8 cellular contexts compared by ENCODE assay signal in genomic region chr2:164896634-164897033, GRCh38. TPM values are rescaled to one million over a fixed set of nuclear protein-coding genes. Genes with fewer than 3 reads are reported as not detected.
DNase-seq lines count a peak whose midpoint lies in the region; ATAC-seq and TF ChIP-seq lines count a peak whose summit lies in the region.

No MANE protein-coding gene starts in this region.

- H4K8ac ChIP-seq in neuronal stem cell (ENCODE audit: low read depth, low read length) = no peak overlapping the region

- ATAC-seq in activated naive CD4-positive, alpha-beta T cell treated with anti-CD3 and anti-CD28 coated beads, Interleukin-2, amount 50 U/mL, for 72 hours = peak; percentile 67 to 97
- peak; percentile 86 for ATAC-seq in HG03045 (IDR thresholded peaks at IDR 0.05; ENCODE audit: unreplicated experiment)
- ATAC-seq in mucosa of descending colon = peak; percentile 94
- no peak for ATAC-seq in effector memory CD8-positive, alpha-beta T cell (replicated peaks)

- no peak overlapping the region for H3K27ac Mint-ChIP-seq in activated naive CD4-positive, alpha-beta T cell treated with anti-CD3 and anti-CD28 coated beads, Interleukin-2, amount 50 U/mL, for 72 hours
- no peak overlapping the region for H3K27ac Mint-ChIP-seq in effector memory CD8-positive, alpha-beta T cell

- no peak overlapping the region for H3K4me3 Mint-ChIP-seq in effector memory CD8-positive, alpha-beta T cell

- intact Hi-C loops in mucosa of descending colon (cut with DNase I, micrococcal nuclease) (no loop called here), spleen (cut with DNase I; ENCODE audit: low total_unique reads) (no loop called here)

- no peak overlapping the region for H2AK5ac ChIP-seq in neuronal stem cell (ENCODE audit: low read depth, low read length)

- H2BK120ac ChIP-seq in neuronal stem cell (ENCODE audit: low read depth, low read length) = no peak overlapping the region

- H3K4me1 ChIP-seq in SJCRH30 (peaks cover 40% of the 10 kb centered on the region), mucosa of descending colon (ENCODE audit: low read depth) (no peaks in the 10 kb centered on the region), spleen (peaks cover 0 to 11% (median 5%) of the 10 kb centered on the region in 6 donors), neuronal stem cell (ENCODE audit: control insufficient read depth in 2 of 2, insufficient read depth in 1 of 2, low read depth in 1 of 2, low read length in 2 of 2) (no peaks in the 10 kb centered on the region)

- H3K18ac ChIP-seq in neuronal stem cell (ENCODE audit: low read length) = no peak overlapping the region

- H3K36me3 Mint-ChIP-seq in activated naive CD4-positive, alpha-beta T cell treated with anti-CD3 and anti-CD28 coated beads, Interleukin-2, amount 50 U/mL, for 72 hours = peaks cover 0 to 6% of the 10 kb centered on the region in 2 donors
- no peaks in the 10 kb centered on the region for H3K36me3 Mint-ChIP-seq in effector memory CD8-positive, alpha-beta T cell (ENCODE audit: insufficient read depth)

- H3K27ac ChIP-seq in SJCRH30 (peak overlapping the region; percentile 97), spleen (no peak overlapping the region), neuronal stem cell (replicated peaks; ENCODE audit: low read length) (no peak overlapping the region)

- H3K9me3 Mint-ChIP-seq in activated naive CD4-positive, alpha-beta T cell treated with anti-CD3 and anti-CD28 coated beads, Interleukin-2, amount 50 U/mL, for 72 hours = peaks cover 6 to 28% of the 10 kb centered on the region in 2 donors
- H3K9me3 Mint-ChIP-seq in effector memory CD8-positive, alpha-beta T cell = peaks cover 7 to 17% of the 10 kb centered on the region in 2 donors

- H3K4me2 ChIP-seq in neuronal stem cell (ENCODE audit: insufficient read depth, low read length, poor library complexity, severe bottlenecking) = no peak overlapping the region

- H4K91ac ChIP-seq in neuronal stem cell (ENCODE audit: low read depth, low read length, poor library complexity) = no peak overlapping the region

- no peak overlapping the region for H3K23ac ChIP-seq in neuronal stem cell (ENCODE audit: low read depth, low read length, poor library complexity)

- DNase-seq in activated naive CD4-positive, alpha-beta T cell treated with anti-CD3 and anti-CD28 coated beads, Interleukin-2, amount 50 U/mL, for 72 hours (ENCODE audit: low spot score in 2 of 2) = no peak
- no peak for DNase-seq in activated naive CD4-positive, alpha-beta T cell treated with anti-CD3 and anti-CD28 coated beads, Interleukin-2, amount 50 U/mL, for 16 hours
- peak in 1 of 2 experiments; percentile 34 for DNase-seq in SJCRH30
- no peak for DNase-seq in mucosa of descending colon
- DNase-seq in spleen = no peak
- no peak for DNase-seq in neuronal stem cell (ENCODE audit: low spot score)
- no peak for DNase-seq in effector memory CD8-positive, alpha-beta T cell

- H3K14ac ChIP-seq in neuronal stem cell (ENCODE audit: low read length) = no peak overlapping the region

- no peaks in the 10 kb centered on the region; the same call in 1 of the 2 replicates for H3K9me3 ChIP-seq in SJCRH30 (replicated peaks)
- H3K9me3 ChIP-seq in mucosa of descending colon = no peaks in the 10 kb centered on the region
- H3K9me3 ChIP-seq in spleen = peaks cover 0 to 6% (median 0%) of the 10 kb centered on the region in 8 donors
- H3K9me3 ChIP-seq in neuronal stem cell (replicated peaks in 1 of 2; ENCODE audit: control insufficient read depth in 2 of 2, insufficient read depth in 1 of 2, low read depth in 1 of 2, low read length in 2 of 2) = no peaks in the 10 kb centered on the region

- H3K9ac ChIP-seq in neuronal stem cell (ENCODE audit: low read depth, low read length, poor library complexity) = no peak overlapping the region

- no peak for TF ChIP-seq POLR2A in spleen (IDR thresholded peaks at IDR 0.05)

- H2AFZ ChIP-seq in neuronal stem cell (ENCODE audit: low read length) = no peak overlapping the region

- H3K4me1 Mint-ChIP-seq in effector memory CD8-positive, alpha-beta T cell (ENCODE audit: low read depth in 2 of 2) = no peaks in the 10 kb centered on the region

- WGBS in spleen, 5 donors = 9 to 45% (median 24%) methylated on average over 1 of the region's 1 CpG
- WGBS in neuronal stem cell (ENCODE audit: extremely low coverage in 2 of 2, insufficient read length in 2 of 2, insufficient replicate concordance in 1 of 2), 2 donors = no CpG with 5 or more reads among the region's 1 CpG

- H3K4ac ChIP-seq in neuronal stem cell (ENCODE audit: low read length) = no peak overlapping the region

- H3K4me3 ChIP-seq in SJCRH30 = no peak overlapping the region
- no peak overlapping the region for H3K4me3 ChIP-seq in mucosa of descending colon
- H3K4me3 ChIP-seq in spleen = no peak overlapping the region
- H3K4me3 ChIP-seq in neuronal stem cell (ENCODE audit: low read length in 2 of 2) = no peak overlapping the region

- H3K27me3 Mint-ChIP-seq in effector memory CD8-positive, alpha-beta T cell = no peaks in the 10 kb centered on the region

- no peak overlapping the region for H2BK5ac ChIP-seq in neuronal stem cell (ENCODE audit: low read length)

- no peaks in the 10 kb centered on the region for H3K79me1 ChIP-seq in neuronal stem cell (ENCODE audit: low read depth, low read length)

- H3K27me3 ChIP-seq in SJCRH30 (no peaks in the 10 kb centered on the region), spleen (replicated peaks in 1 of 7) (no peaks in the 10 kb centered on the region), neuronal stem cell (ENCODE audit: control insufficient read depth in 3 of 3, insufficient read depth in 3 of 3, low read depth in 1 of 3, low read length in 3 of 3) (no peaks in the 10 kb centered on the region)

- TF ChIP-seq CTCF in mucosa of descending colon (IDR thresholded peaks at IDR 0.05) = no peak
- no peak for TF ChIP-seq CTCF in spleen (IDR thresholded peaks at IDR 0.05 in 8 of 11, conservative IDR thresholded peaks at IDR 0.05 in 3 of 11)

- no peak overlapping the region for H2BK15ac ChIP-seq in neuronal stem cell (ENCODE audit: low read length)

- no peaks in the 10 kb centered on the region for H3K36me3 ChIP-seq in SJCRH30
- no peaks in the 10 kb centered on the region for H3K36me3 ChIP-seq in mucosa of descending colon (ENCODE audit: low read depth)
- no peaks in the 10 kb centered on the region for H3K36me3 ChIP-seq in spleen
- H3K36me3 ChIP-seq in neuronal stem cell (replicated peaks in 1 of 2; ENCODE audit: control insufficient read depth in 2 of 2, insufficient read depth in 2 of 2, low read length in 2 of 2) = no peaks in the 10 kb centered on the region

- H2BK12ac ChIP-seq in neuronal stem cell (ENCODE audit: low read length) = no peak overlapping the region

RNA-seq across cellular contexts. Expression of gene COBLL1, which starts 55.0 kb away (rescaled TPM):
- total RNA-seq in activated naive CD4-positive, alpha-beta T cell treated with anti-CD3 and anti-CD28 coated beads, Interleukin-2, amount 50 U/mL, for 72 hours = under 1 TPM; 0.04 to 0.18 TPM
- total RNA-seq in SJCRH30 (2014; rRNA removed; shearing (Covaris generic)) = 12.5 and 16.2 TPM in 2 replicates
- 10 to 100 TPM; 19.5 to 30.0 (median 26.1) TPM for total RNA-seq in mucosa of descending colon
- total RNA-seq in spleen = 10 to 100 TPM; 41.4 to 86.8 (median 58.1) TPM
- 10 to 100 TPM in 2 of 3 donors, 1 to 10 TPM in 1; 6.4 to 13.5 (median 12.8) TPM for polyA plus RNA-seq in spleen
- polyA plus RNA-seq in neuronal stem cell (2013, experiment 1 of 2) = 1.0 TPM
- polyA plus RNA-seq in neuronal stem cell (2013, experiment 2 of 2) = 0.97 TPM

RNA-seq across cellular contexts. Expression of gene SLC38A11, which starts 58.7 kb away (rescaled TPM):
- total RNA-seq in activated naive CD4-positive, alpha-beta T cell treated with anti-CD3 and anti-CD28 coated beads, Interleukin-2, amount 50 U/mL, for 72 hours = not detected
- 0.08 and 0.18 TPM in 2 replicates for total RNA-seq in SJCRH30 (2014; rRNA removed; shearing (Covaris generic))
- total RNA-seq in mucosa of descending colon (1 to 10 TPM; 2.1 to 8.6 (median 2.5) TPM), spleen (10 to 100 TPM in 6 of 7 donors, 1 to 10 TPM in 1; 5.8 to 41.4 (median 27.9) TPM)
- 10 to 100 TPM in 2 of 3 donors, 1 to 10 TPM in 1; 8.5 to 48.6 (median 16.6) TPM for polyA plus RNA-seq in spleen
- not detected for polyA plus RNA-seq in neuronal stem cell (2013, experiment 1 of 2)
- not detected for polyA plus RNA-seq in neuronal stem cell (2013, experiment 2 of 2)

Comparison
In these comparisons a context has a peak if more than half of its experiments do, and no peak if none do; other contexts are left out.
1. RNA of gene COBLL1, which starts 55.0 kb away (total RNA-seq): 41.4 to 86.8 TPM in spleen, 19.5 to 30.0 TPM in mucosa of descending colon and 12.5 to 16.2 TPM in SJCRH30; 0.04 to 0.18 TPM in activated naive CD4-positive, alpha-beta T cell treated with anti-CD3 and anti-CD28 coated beads, Interleukin-2, amount 50 U/mL, for 72 hours; every median in the first group is over 10 times any median in the second.